ENCODE assay signal across 10 cellular contexts in genomic region chr5:67149933-67150523, GRCh38. TPM values are rescaled to one million over a fixed set of nuclear protein-coding genes. Genes with fewer than 3 reads are reported as not detected.
DNase-seq lines count a peak whose midpoint lies in the region; ATAC-seq, FAIRE-seq and TF ChIP-seq lines count a peak whose summit lies in the region.
"Had no signal": no experiment of that assay in that cellular context is flagged by ENCODE, and none has a peak within 500 bp of the region (broad histone marks: within the 10 kb centered on the region; RNA-seq: fewer than 3 reads in every experiment).

No MANE protein-coding gene starts in this region.

- H3K27ac ChIP-seq in dorsolateral prefrontal cortex = peak overlapping the region in 11 of 59 donors; percentile 0 to 46 (median 14)

- H3K27me3 ChIP-seq in dorsolateral prefrontal cortex = no peaks in the 10 kb centered on the region

- H3K27me3 Mint-ChIP-seq in CD14-positive monocyte (ENCODE audit: low read depth in 3 of 3) = peaks cover 0 to 1% (median 0%) of the 10 kb centered on the region in 3 donors
- H3K27me3 Mint-ChIP-seq: activated B cell treated with CpG ODN at 0.5 μM for 24 hours; dendritic cell treated with granulocyte-macrophage colony-stimulating factor and Interleukin-4, amounts not matched to agents 40 ng/mL and 50 ng/mL, for 4 days had no signal

- no peak for ATAC-seq in GM19467 (IDR thresholded peaks at IDR 0.05; ENCODE audit: unreplicated experiment)

- peaks cover 6% of the 10 kb centered on the region for H3K4me1 Mint-ChIP-seq in CD14-positive monocyte
- H3K4me1 Mint-ChIP-seq: activated B cell treated with CpG ODN at 0.5 μM for 24 hours had no signal

- peaks cover 0 to 3% (median 0%) of the 10 kb centered on the region in 7 donors for H3K9me3 Mint-ChIP-seq in CD14-positive monocyte
- H3K9me3 Mint-ChIP-seq: dendritic cell treated with granulocyte-macrophage colony-stimulating factor and Interleukin-4, amounts not matched to agents 40 ng/mL and 50 ng/mL, for 4 days had no signal

- intact Hi-C loops in dorsolateral prefrontal cortex (cut with DNase I) = loop anchor here (5.0 to 10.0 kb wide), 5 partner anchors 163 to 845 kb away; no protein-coding TSS in a partner anchor
- intact Hi-C loops in CD14-positive monocyte (cut with micrococcal nuclease) = no loop called here

- H3K36me3 Mint-ChIP-seq in CD14-positive monocyte = no peaks in the 10 kb centered on the region

- FAIRE-seq in HTR-8/SVneo (lab: Jason Lieb, UNC) = no peak

- no peak overlapping the region for H3K4me3 Mint-ChIP-seq in CD14-positive monocyte
- H3K4me3 Mint-ChIP-seq: activated B cell treated with CpG ODN at 0.5 μM for 24 hours; dendritic cell treated with granulocyte-macrophage colony-stimulating factor and Interleukin-4, amounts not matched to agents 40 ng/mL and 50 ng/mL, for 4 days had no signal

- no peak overlapping the region for H3K27ac Mint-ChIP-seq in CD14-positive monocyte
- H3K27ac Mint-ChIP-seq: activated B cell treated with CpG ODN at 0.5 μM for 24 hours; dendritic cell treated with granulocyte-macrophage colony-stimulating factor and Interleukin-4, amounts not matched to agents 40 ng/mL and 50 ng/mL, for 4 days had no signal

- H3K4me3 ChIP-seq in dorsolateral prefrontal cortex = peak overlapping the region in 53 of 59 donors; percentile 0 to 58 (median 37)

- TF ChIP-seq CTCF in dorsolateral prefrontal cortex (IDR thresholded peaks at IDR 0.05 in 54 of 56, conservative IDR thresholded peaks at IDR 0.05 in 2 of 56; ENCODE audit: low read depth in 1 of 56, partially characterized antibody in 56 of 56) = peak; percentile 20 to 83 (median 67)
- TF ChIP-seq CTCF in CD14-positive monocyte (IDR thresholded peaks at IDR 0.05) = no peak

- DNase-seq in AG20443 (ENCODE audit: low spot score) (peak; percentile 60), LHCN-M2 (ENCODE audit: low read depth) (peak; percentile 10), dorsolateral prefrontal cortex (no peak), middle frontal gyrus (ENCODE audit: extremely low spot score, low spot score) (peak; percentile 48), HTR-8/SVneo (ENCODE audit: insufficient read length, low spot score) (no peak), SIG-M5 treated with dmso at 0.1 percent for 504 hours (lab: John Stamatoyannopoulos, UW; ENCODE audit: unreplicated experiment) (no peak), CD14-positive monocyte (ENCODE audit: low spot score) (no peak)
- DNase-seq: activated B cell treated with CpG ODN at 0.5 μM for 24 hours had no signal

RNA-seq across cellular contexts. Expression of gene CD180, which starts 46.6 kb away (rescaled TPM):
- total RNA-seq in LHCN-M2 (2014; rRNA removed) (not detected in 2 replicates), dorsolateral prefrontal cortex (1 to 10 TPM in 35 of 120 experiments, under 1 TPM in 84, not detected in 1; 0.16 to 3.3 (median 0.61) TPM)
- polyA plus RNA-seq in LHCN-M2 (2012) = not detected
- 10 to 100 TPM; 11.7 to 22.0 TPM for polyA plus RNA-seq in CD14-positive monocyte

Comparison
In these comparisons a context has a peak if more than half of its experiments do, and no peak if none do; other contexts are left out.
1. DNase-seq: peak in AG20443 (single experiment), LHCN-M2 (single experiment) and middle frontal gyrus (single experiment); none in dorsolateral prefrontal cortex (0 of 10), HTR-8/SVneo (single experiment), SIG-M5 treated with dmso at 0.1 percent for 504 hours (single experiment) and CD14-positive monocyte (single experiment).
2. intact Hi-C loops: an anchor here in dorsolateral prefrontal cortex (5.0 to 10.0 kb wide); none called in CD14-positive monocyte.